In the genomic region with DNA sequence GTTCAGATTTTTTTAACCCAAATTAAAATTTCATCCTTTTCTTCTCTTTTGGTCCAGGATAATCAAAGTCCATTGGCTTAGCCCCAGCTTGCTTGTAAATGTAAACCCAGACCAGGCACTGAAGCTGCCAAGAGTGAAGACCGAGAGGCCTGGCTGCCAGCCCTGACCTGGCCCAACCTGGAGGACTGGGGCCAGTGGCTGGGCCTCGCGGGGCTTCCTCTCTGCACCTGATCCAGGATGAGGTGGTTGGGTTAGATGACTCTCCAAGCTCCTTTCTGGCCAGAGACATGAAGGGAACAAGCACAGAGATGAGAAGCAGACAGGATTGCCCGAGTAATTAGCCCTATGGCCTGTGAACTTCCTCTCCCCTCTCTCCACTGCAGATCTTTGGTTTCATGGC, we compare ENCODE assay signal across 16 cellular contexts. TPM values are rescaled to one million over a fixed set of nuclear protein-coding genes. Genes with fewer than 3 reads are reported as not detected.
A peak's percentile ranks its signal among the peaks of the same experiment; 100 is the strongest.
DNase-seq lines count a peak whose midpoint lies in the region; ATAC-seq and TF ChIP-seq lines count a peak whose summit lies in the region.
"Had no signal": no experiment of that assay in that cellular context is flagged by ENCODE, and none has a peak within 500 bp of the region (broad histone marks: within the 10 kb centered on the region; RNA-seq: fewer than 3 reads in every experiment).

No MANE protein-coding gene starts in this region.

- H3K27me3 ChIP-seq in right lobe of liver (no peaks in the 10 kb centered on the region), upper lobe of left lung (no peaks in the 10 kb centered on the region), left lung (no peaks in the 10 kb centered on the region)

- H3K4me3 Mint-ChIP-seq in activated naive CD8-positive, alpha-beta T cell, result no peak overlapping the region
- no peak overlapping the region for H3K4me3 Mint-ChIP-seq in activated naive CD8-positive, alpha-beta T cell treated with anti-CD3 and anti-CD28 coated beads, Interleukin-2, amount 50 U/mL, for 24 hours
- no peak overlapping the region for H3K4me3 Mint-ChIP-seq in T-cell

- TF ChIP-seq CTCF in right lobe of liver (IDR thresholded peaks at IDR 0.05) (no peak), upper lobe of left lung (IDR thresholded peaks at IDR 0.05) (no peak), left lung (IDR thresholded peaks at IDR 0.05) (no peak)

- TF ChIP-seq EP300 in upper lobe of left lung (IDR thresholded peaks at IDR 0.05), result no peak

- H3K4me1 Mint-ChIP-seq in activated naive CD8-positive, alpha-beta T cell (ENCODE audit: low read depth), result peaks cover 51% of the 10 kb centered on the region
- peaks cover 49% of the 10 kb centered on the region for H3K4me1 Mint-ChIP-seq in activated naive CD8-positive, alpha-beta T cell treated with anti-CD3 and anti-CD28 coated beads, Interleukin-2, amount 50 U/mL, for 24 hours
- H3K4me1 Mint-ChIP-seq in T-cell, result peaks cover 55 to 66% (median 64%) of the 10 kb centered on the region in 3 donors

- intact Hi-C loops in right lobe of liver (cut with DNase I), result no loop called here
- intact Hi-C loops in left lung (cut with DNase I), result no loop called here

- H3K9me3 ChIP-seq in right lobe of liver, result no peaks in the 10 kb centered on the region
- no peaks in the 10 kb centered on the region for H3K9me3 ChIP-seq in upper lobe of left lung
- H3K9me3 ChIP-seq in left lung, result no peaks in the 10 kb centered on the region

- DNase-seq in activated naive CD8-positive, alpha-beta T cell treated with anti-CD3 and anti-CD28 coated beads, Interleukin-2, amount 50 U/mL, for 24 hours, result no peak
- DNase-seq in T-cell (no peak), right lobe of liver (peak; percentile 62 to 85 (median 79)), upper lobe of left lung (peak; percentile 12 to 46), left lung (no peak), EL (no peak), MV-4-11 (lab: John Stamatoyannopoulos, UW) (no peak)
- DNase-seq: DMS 273 treated with DMSO at 0.1 percent for 48 hours, H7, Kasumi-1, NCI-H1417, NCI-H1930, NCI-H2171, NCI-H82, SHP77 had no signal

- H3K9me3 Mint-ChIP-seq in activated naive CD8-positive, alpha-beta T cell (ENCODE audit: low read depth), result no peaks in the 10 kb centered on the region
- peaks cover 2% of the 10 kb centered on the region for H3K9me3 Mint-ChIP-seq in activated naive CD8-positive, alpha-beta T cell treated with anti-CD3 and anti-CD28 coated beads, Interleukin-2, amount 50 U/mL, for 24 hours
- no peaks in the 10 kb centered on the region for H3K9me3 Mint-ChIP-seq in T-cell

- no peak for ATAC-seq in activated naive CD8-positive, alpha-beta T cell treated with anti-CD3 and anti-CD28 coated beads, Interleukin-2, amount 50 U/mL, for 24 hours
- ATAC-seq in T-cell (replicated peaks in 1 of 4) (no peak), right lobe of liver (peak; percentile 76 to 91 (median 84)), upper lobe of left lung (ENCODE audit: low FRiP score in 2 of 2) (no peak), left lung (no peak)

- CTCF ChIA-PET in T-cell (lab: Charles Lee), result interaction anchor here (0.6 to 0.7 kb wide), 2 partner anchors 62 to 543 kb away, joined by 3 to 8 read pairs; no protein-coding TSS in a partner anchor

- H3K36me3 Mint-ChIP-seq in activated naive CD8-positive, alpha-beta T cell, result peaks cover 11% of the 10 kb centered on the region
- peaks cover 23% of the 10 kb centered on the region for H3K36me3 Mint-ChIP-seq in activated naive CD8-positive, alpha-beta T cell treated with anti-CD3 and anti-CD28 coated beads, Interleukin-2, amount 50 U/mL, for 24 hours (ENCODE audit: low read depth)
- H3K36me3 Mint-ChIP-seq in T-cell, result peaks cover 66% of the 10 kb centered on the region

- POLR2A ChIA-PET in T-cell (lab: Charles Lee), result interaction anchor here in 1 of 2 donors (0.7 kb wide), 1 partner anchor 24 kb away, joined by 16 read pairs; no protein-coding TSS in a partner anchor

- H3K4me3 ChIP-seq in right lobe of liver, result no peak overlapping the region
- no peak overlapping the region for H3K4me3 ChIP-seq in upper lobe of left lung
- no peak overlapping the region for H3K4me3 ChIP-seq in left lung

- peaks cover 0 to 22% (median 3%) of the 10 kb centered on the region in 4 donors for H3K4me1 ChIP-seq in right lobe of liver
- H3K4me1 ChIP-seq in upper lobe of left lung, result peaks cover 5 to 21% (median 14%) of the 10 kb centered on the region in 4 donors
- H3K4me1 ChIP-seq in left lung, result peaks cover 5 to 27% of the 10 kb centered on the region in 2 donors

- no peak overlapping the region for H3K27ac ChIP-seq in right lobe of liver
- no peak overlapping the region for H3K27ac ChIP-seq in upper lobe of left lung
- no peak overlapping the region for H3K27ac ChIP-seq in left lung

- no peaks in the 10 kb centered on the region for H3K27me3 Mint-ChIP-seq in activated naive CD8-positive, alpha-beta T cell
- H3K27me3 Mint-ChIP-seq in activated naive CD8-positive, alpha-beta T cell treated with anti-CD3 and anti-CD28 coated beads, Interleukin-2, amount 50 U/mL, for 24 hours, result no peaks in the 10 kb centered on the region
- no peaks in the 10 kb centered on the region for H3K27me3 Mint-ChIP-seq in T-cell

- H3K36me3 ChIP-seq in right lobe of liver (no peaks in the 10 kb centered on the region), upper lobe of left lung (peaks cover 4 to 28% (median 17%) of the 10 kb centered on the region in 4 donors), left lung (peaks cover 0 to 86% of the 10 kb centered on the region in 2 donors)

- no peak for TF ChIP-seq POLR2A in right lobe of liver (IDR thresholded peaks at IDR 0.05)
- no peak for TF ChIP-seq POLR2A in upper lobe of left lung (IDR thresholded peaks at IDR 0.05)

- 55% methylated on average over 1 of the region's 4 CpGs for WGBS in right lobe of liver (ENCODE audit: insufficient coverage, low coverage, low lambda C conversion rate, missing lambda C conversion rate)
- WGBS in upper lobe of left lung, 2 donors, result 80 to 91% methylated on average over 2 to 4 of the region's 4 CpGs

- peak overlapping the region; percentile 22 for H3K27ac Mint-ChIP-seq in activated naive CD8-positive, alpha-beta T cell
- H3K27ac Mint-ChIP-seq in activated naive CD8-positive, alpha-beta T cell treated with anti-CD3 and anti-CD28 coated beads, Interleukin-2, amount 50 U/mL, for 24 hours, result no peak overlapping the region
- peak overlapping the region; percentile 17 to 73 for H3K27ac Mint-ChIP-seq in T-cell

RNA-seq across cellular contexts. Expression of gene CMTM6, which starts 50.6 kb away (rescaled TPM):
- total RNA-seq in T-cell, result 10 to 100 TPM; 34.8 to 47.6 (median 40.4) TPM
- total RNA-seq in right lobe of liver, result 10 to 100 TPM; 45.2 to 69.1 (median 57.2) TPM
- total RNA-seq in upper lobe of left lung, result 10 to 100 TPM; 16.8 to 86.0 (median 61.3) TPM
- 10 to 100 TPM; 67.9 to 83.8 TPM for total RNA-seq in left lung

Comparison
In these comparisons a context has a peak if more than half of its experiments do, and no peak if none do; other contexts are left out.
1. ATAC-seq: peak in right lobe of liver (4 of 4); none in activated naive CD8-positive, alpha-beta T cell treated with anti-CD3 and anti-CD28 coated beads, Interleukin-2, amount 50 U/mL, for 24 hours (single experiment), T-cell (0 of 4), upper lobe of left lung (0 of 2) and left lung (single experiment).
2. DNase-seq: peak in right lobe of liver (3 of 3) and upper lobe of left lung (2 of 2); none in activated naive CD8-positive, alpha-beta T cell treated with anti-CD3 and anti-CD28 coated beads, Interleukin-2, amount 50 U/mL, for 24 hours (single experiment), T-cell (0 of 34), left lung (0 of 2), EL (single experiment) and MV-4-11 (single experiment).